Comparison of ENCODE assay signal across 19 cellular contexts in genomic region chr9:19146441-19146840, GRCh38.
"Had no signal": no experiment of that assay in that cellular context is flagged by ENCODE, and none has a peak within 500 bp of the region (broad histone marks: within the 10 kb centered on the region; RNA-seq: fewer than 3 reads in every experiment).

No MANE protein-coding gene starts in this region.

- H3K4me3 Mint-ChIP-seq: endodermal cell; naive thymus-derived CD4-positive, alpha-beta T cell; nephron progenitor cell had no signal

- H3K9me3 ChIP-seq: left lung, prostate gland, suprapubic skin, thyroid gland, upper lobe of left lung, uterus had no signal

- H3K27ac ChIP-seq: coronary artery, foreskin keratinocyte, left lung, parathyroid adenoma, prostate gland, suprapubic skin, thyroid gland, upper lobe of left lung, uterus had no signal

- H3K27me3 Mint-ChIP-seq: naive thymus-derived CD4-positive, alpha-beta T cell had no signal

- H3K9me3 Mint-ChIP-seq: endodermal cell; naive thymus-derived CD4-positive, alpha-beta T cell; nephron progenitor cell had no signal

- H3K27me3 ChIP-seq: foreskin keratinocyte, left lung, suprapubic skin, thyroid gland, upper lobe of left lung, uterus had no signal

- H3K4me1 ChIP-seq: foreskin keratinocyte, parathyroid adenoma, prostate gland, thyroid gland, uterus had no signal

- H3K27ac Mint-ChIP-seq: endodermal cell; naive thymus-derived CD4-positive, alpha-beta T cell; nephron progenitor cell had no signal

- H3K4me3 ChIP-seq: coronary artery, left lung, prostate gland, suprapubic skin, thyroid gland, upper lobe of left lung, uterus had no signal

- H3K36me3 ChIP-seq: left lung, prostate gland, suprapubic skin, thyroid gland, upper lobe of left lung, uterus had no signal

- ATAC-seq: foreskin keratinocyte; left lung; naive thymus-derived CD4-positive, alpha-beta T cell had no signal

- DNase-seq: central memory CD4-positive, alpha-beta T cell; effector CD4-positive, alpha-beta T cell; endodermal cell; foreskin keratinocyte; head of caudate nucleus; hippocampal formation; left lung; naive thymus-derived CD4-positive, alpha-beta T cell; nephron progenitor cell; small intestine; stimulated activated CD4-positive, alpha-beta T cell treated with anti-CD3 and anti-CD28 coated beads, Interleukin-2, amount 100 ng/mL, for 48 hours; stimulated activated naive CD4-positive, alpha-beta T cell treated with Interleukin-2 at 50 U/mL for 16 hours; thyroid gland; upper lobe of left lung; uterus had no signal
